Comparison of ENCODE assay signal across 2 cellular contexts in the genomic region with DNA sequence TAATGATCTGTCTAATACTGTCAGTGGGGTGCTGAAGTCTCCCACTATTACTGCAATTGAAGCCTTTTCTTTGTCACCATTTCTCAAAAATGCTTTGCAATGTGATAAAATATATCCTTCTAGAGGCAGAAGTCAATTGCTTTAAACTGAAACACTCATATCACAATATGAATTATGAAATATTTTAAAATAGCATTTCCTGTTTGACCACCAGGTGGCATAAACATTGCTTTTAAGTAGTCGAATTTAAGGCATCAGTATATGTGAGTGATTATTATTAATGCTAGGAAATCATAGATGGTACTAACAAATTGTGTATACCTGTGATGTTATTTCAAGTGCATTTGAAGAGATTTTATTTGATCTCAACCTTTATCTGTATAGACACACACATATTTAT.
TF ChIP-seq lines count a peak whose summit lies in the region.

No MANE protein-coding gene starts in this region.

TF ChIP-seq in GM23338, 12 proteins besides CTCF, POLR2A, EP300 and RAD21 (continued from another document):
- TF ChIP-seq, protein P1, sequence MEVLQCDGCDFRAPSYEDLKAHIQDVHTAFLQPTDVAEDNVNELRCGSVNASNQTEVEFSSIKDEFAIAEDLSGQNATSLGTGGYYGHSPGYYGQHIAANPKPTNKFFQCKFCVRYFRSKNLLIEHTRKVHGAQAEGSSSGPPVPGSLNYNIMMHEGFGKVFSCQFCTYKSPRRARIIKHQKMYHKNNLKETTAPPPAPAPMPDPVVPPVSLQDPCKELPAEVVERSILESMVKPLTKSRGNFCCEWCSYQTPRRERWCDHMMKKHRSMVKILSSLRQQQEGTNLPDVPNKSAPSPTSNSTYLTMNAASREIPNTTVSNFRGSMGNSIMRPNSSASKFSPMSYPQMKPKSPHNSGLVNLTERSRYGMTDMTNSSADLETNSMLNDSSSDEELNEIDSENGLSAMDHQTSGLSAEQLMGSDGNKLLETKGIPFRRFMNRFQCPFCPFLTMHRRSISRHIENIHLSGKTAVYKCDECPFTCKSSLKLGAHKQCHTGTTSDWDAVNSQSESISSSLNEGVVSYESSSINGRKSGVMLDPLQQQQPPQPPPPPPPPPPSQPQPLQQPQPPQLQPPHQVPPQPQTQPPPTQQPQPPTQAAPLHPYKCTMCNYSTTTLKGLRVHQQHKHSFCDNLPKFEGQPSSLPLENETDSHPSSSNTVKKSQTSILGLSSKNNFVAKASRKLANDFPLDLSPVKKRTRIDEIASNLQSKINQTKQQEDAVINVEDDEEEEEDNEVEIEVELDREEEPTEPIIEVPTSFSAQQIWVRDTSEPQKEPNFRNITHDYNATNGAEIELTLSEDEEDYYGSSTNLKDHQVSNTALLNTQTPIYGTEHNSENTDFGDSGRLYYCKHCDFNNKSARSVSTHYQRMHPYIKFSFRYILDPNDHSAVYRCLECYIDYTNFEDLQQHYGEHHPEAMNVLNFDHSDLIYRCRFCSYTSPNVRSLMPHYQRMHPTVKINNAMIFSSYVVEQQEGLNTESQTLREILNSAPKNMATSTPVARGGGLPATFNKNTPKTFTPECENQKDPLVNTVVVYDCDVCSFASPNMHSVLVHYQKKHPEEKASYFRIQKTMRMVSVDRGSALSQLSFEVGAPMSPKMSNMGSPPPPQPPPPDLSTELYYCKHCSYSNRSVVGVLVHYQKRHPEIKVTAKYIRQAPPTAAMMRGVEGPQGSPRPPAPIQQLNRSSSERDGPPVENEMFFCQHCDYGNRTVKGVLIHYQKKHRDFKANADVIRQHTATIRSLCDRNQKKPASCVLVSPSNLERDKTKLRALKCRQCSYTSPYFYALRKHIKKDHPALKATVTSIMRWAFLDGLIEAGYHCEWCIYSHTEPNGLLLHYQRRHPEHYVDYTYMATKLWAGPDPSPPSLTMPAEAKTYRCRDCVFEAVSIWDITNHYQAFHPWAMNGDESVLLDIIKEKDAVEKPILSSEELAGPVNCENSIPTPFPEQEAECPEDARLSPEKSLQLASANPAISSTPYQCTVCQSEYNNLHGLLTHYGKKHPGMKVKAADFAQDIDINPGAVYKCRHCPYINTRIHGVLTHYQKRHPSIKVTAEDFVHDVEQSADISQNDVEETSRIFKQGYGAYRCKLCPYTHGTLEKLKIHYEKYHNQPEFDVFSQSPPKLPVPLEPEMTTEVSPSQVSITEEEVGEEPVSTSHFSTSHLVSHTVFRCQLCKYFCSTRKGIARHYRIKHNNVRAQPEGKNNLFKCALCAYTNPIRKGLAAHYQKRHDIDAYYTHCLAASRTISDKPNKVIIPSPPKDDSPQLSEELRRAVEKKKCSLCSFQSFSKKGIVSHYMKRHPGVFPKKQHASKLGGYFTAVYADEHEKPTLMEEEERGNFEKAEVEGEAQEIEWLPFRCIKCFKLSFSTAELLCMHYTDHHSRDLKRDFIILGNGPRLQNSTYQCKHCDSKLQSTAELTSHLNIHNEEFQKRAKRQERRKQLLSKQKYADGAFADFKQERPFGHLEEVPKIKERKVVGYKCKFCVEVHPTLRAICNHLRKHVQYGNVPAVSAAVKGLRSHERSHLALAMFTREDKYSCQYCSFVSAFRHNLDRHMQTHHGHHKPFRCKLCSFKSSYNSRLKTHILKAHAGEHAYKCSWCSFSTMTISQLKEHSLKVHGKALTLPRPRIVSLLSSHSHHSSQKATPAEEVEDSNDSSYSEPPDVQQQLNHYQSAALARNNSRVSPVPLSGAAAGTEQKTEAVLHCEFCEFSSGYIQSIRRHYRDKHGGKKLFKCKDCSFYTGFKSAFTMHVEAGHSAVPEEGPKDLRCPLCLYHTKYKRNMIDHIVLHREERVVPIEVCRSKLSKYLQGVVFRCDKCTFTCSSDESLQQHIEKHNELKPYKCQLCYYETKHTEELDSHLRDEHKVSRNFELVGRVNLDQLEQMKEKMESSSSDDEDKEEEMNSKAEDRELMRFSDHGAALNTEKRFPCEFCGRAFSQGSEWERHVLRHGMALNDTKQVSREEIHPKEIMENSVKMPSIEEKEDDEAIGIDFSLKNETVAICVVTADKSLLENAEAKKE (CRISPR knock-in tag; IDR thresholded peaks at IDR 0.05): no peak
- TF ChIP-seq STAT1 (IDR thresholded peaks at IDR 0.05; ENCODE audit: unreplicated experiment): no peak
- TF ChIP-seq, protein P2, sequence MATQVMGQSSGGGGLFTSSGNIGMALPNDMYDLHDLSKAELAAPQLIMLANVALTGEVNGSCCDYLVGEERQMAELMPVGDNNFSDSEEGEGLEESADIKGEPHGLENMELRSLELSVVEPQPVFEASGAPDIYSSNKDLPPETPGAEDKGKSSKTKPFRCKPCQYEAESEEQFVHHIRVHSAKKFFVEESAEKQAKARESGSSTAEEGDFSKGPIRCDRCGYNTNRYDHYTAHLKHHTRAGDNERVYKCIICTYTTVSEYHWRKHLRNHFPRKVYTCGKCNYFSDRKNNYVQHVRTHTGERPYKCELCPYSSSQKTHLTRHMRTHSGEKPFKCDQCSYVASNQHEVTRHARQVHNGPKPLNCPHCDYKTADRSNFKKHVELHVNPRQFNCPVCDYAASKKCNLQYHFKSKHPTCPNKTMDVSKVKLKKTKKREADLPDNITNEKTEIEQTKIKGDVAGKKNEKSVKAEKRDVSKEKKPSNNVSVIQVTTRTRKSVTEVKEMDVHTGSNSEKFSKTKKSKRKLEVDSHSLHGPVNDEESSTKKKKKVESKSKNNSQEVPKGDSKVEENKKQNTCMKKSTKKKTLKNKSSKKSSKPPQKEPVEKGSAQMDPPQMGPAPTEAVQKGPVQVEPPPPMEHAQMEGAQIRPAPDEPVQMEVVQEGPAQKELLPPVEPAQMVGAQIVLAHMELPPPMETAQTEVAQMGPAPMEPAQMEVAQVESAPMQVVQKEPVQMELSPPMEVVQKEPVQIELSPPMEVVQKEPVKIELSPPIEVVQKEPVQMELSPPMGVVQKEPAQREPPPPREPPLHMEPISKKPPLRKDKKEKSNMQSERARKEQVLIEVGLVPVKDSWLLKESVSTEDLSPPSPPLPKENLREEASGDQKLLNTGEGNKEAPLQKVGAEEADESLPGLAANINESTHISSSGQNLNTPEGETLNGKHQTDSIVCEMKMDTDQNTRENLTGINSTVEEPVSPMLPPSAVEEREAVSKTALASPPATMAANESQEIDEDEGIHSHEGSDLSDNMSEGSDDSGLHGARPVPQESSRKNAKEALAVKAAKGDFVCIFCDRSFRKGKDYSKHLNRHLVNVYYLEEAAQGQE (IDR thresholded peaks at IDR 0.05; ENCODE audit: unreplicated experiment): no peak
- TF ChIP-seq, protein P3, sequence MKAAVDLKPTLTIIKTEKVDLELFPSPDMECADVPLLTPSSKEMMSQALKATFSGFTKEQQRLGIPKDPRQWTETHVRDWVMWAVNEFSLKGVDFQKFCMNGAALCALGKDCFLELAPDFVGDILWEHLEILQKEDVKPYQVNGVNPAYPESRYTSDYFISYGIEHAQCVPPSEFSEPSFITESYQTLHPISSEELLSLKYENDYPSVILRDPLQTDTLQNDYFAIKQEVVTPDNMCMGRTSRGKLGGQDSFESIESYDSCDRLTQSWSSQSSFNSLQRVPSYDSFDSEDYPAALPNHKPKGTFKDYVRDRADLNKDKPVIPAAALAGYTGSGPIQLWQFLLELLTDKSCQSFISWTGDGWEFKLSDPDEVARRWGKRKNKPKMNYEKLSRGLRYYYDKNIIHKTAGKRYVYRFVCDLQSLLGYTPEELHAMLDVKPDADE (IDR thresholded peaks at IDR 0.05): no peak

TF ChIP-seq in SK-N-SH, 30 proteins besides CTCF, POLR2A, EP300 and RAD21:
- TF ChIP-seq, protein P2 (IDR thresholded peaks at IDR 0.05; ENCODE audit: low read depth, low read length): no peak
- peak; percentile 54 for TF ChIP-seq SMC3 (IDR thresholded peaks at IDR 0.05; ENCODE audit: low read depth, low read length)
